8 cellular contexts compared by ENCODE assay signal in the genomic region with DNA sequence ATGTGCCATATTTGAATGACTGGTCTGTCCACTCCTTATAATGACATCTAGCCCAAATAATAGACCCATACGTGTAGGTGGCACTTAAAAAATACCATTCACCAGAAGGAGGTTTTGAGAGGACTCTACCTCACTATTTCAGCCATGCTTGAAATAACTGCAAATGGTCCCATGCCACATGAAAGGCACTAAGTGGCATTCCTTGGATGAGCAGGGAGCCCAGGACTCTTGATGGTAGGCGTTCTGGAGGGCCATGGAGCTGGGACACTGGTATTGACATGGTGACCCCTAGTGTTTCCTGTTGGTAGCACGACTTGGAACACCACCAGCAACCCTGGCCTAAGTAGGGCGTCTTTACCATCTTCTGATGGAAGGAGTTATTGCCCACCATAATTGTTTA.
DNase-seq lines count a peak whose midpoint lies in the region; ATAC-seq and TF ChIP-seq lines count a peak whose summit lies in the region.

No MANE protein-coding gene starts in this region.

- POLR2A ChIA-PET in activated CD4-positive, alpha-beta memory T cell treated with anti-CD3 and anti-CD28 coated beads for 36 hours (lab: Charles Lee) = interaction anchor here (0.6 kb wide), 1 partner anchor 72 kb away, joined by 3 read pairs; no protein-coding TSS in a partner anchor

- no peak overlapping the region for H3K27ac Mint-ChIP-seq in activated T-cell treated with anti-CD3 and anti-CD28 coated beads, Interleukin-2, amount 50 U/mL, for 24 hours
- H3K27ac Mint-ChIP-seq in activated CD4-positive, alpha-beta memory T cell treated with anti-CD3 and anti-CD28 coated beads for 36 hours = no peak overlapping the region

- H3K36me3 Mint-ChIP-seq in activated T-cell treated with anti-CD3 and anti-CD28 coated beads, Interleukin-2, amount 50 U/mL, for 24 hours (ENCODE audit: low read depth) = no peaks in the 10 kb centered on the region
- no peaks in the 10 kb centered on the region for H3K36me3 Mint-ChIP-seq in activated CD4-positive, alpha-beta memory T cell treated with anti-CD3 and anti-CD28 coated beads for 36 hours

- H3K4me3 Mint-ChIP-seq in activated T-cell treated with anti-CD3 and anti-CD28 coated beads, Interleukin-2, amount 50 U/mL, for 24 hours = no peak overlapping the region
- no peak overlapping the region for H3K4me3 Mint-ChIP-seq in activated CD4-positive, alpha-beta memory T cell treated with anti-CD3 and anti-CD28 coated beads for 36 hours

- H3K4me3 ChIP-seq in HFF-Myc (replicated peaks; ENCODE audit: low read depth, low read length) = no peak overlapping the region

- DNase-seq in activated T-cell treated with anti-CD3 and anti-CD28 coated beads for 48 hours (ENCODE audit: low read depth) (peak; percentile 2), HFF-Myc (ENCODE audit: extremely low read depth, low read depth) (no peak), NCI-H1092 treated with DMSO at 0.1 percent for 48 hours (lab: John Stamatoyannopoulos, UW) (peak; percentile 54), glomerular endothelial cell (ENCODE audit: extremely low read depth, low read depth, low spot score) (peak; percentile 44), pons (ENCODE audit: low spot score) (peak; percentile 82)
- DNase-seq in activated T-cell treated with anti-CD3 and anti-CD28 coated beads, Interleukin-2, amount 50 U/mL, for 24 hours = no peak
- DNase-seq in activated CD4-positive, alpha-beta memory T cell treated with anti-CD3 and anti-CD28 coated beads for 36 hours = peak; percentile 9

- H3K4me1 Mint-ChIP-seq in activated T-cell treated with anti-CD3 and anti-CD28 coated beads, Interleukin-2, amount 50 U/mL, for 24 hours (ENCODE audit: low read depth) = no peaks in the 10 kb centered on the region
- no peaks in the 10 kb centered on the region for H3K4me1 Mint-ChIP-seq in activated CD4-positive, alpha-beta memory T cell treated with anti-CD3 and anti-CD28 coated beads for 36 hours (ENCODE audit: low read depth)

- H3K9me3 Mint-ChIP-seq in activated T-cell treated with anti-CD3 and anti-CD28 coated beads, Interleukin-2, amount 50 U/mL, for 24 hours = peaks cover 3% of the 10 kb centered on the region
- peaks cover 2% of the 10 kb centered on the region for H3K9me3 Mint-ChIP-seq in activated CD4-positive, alpha-beta memory T cell treated with anti-CD3 and anti-CD28 coated beads for 36 hours

- TF ChIP-seq CTCF in HFF-Myc (IDR thresholded peaks at IDR 0.05; ENCODE audit: low read depth, low read length, missing control alignments) = peak; percentile 56

- ATAC-seq in activated CD4-positive, CD25-positive, alpha-beta regulatory T cell treated with anti-CD3 and anti-CD28 coated beads, Interleukin-2, amount 50 U/mL, for 24 hours = no peak

- CTCF ChIA-PET in activated CD4-positive, alpha-beta memory T cell treated with anti-CD3 and anti-CD28 coated beads for 36 hours (lab: Charles Lee) = interaction anchor here (0.9 kb wide), 1 partner anchor 364 kb away, joined by 5 read pairs; no protein-coding TSS in a partner anchor

- intact Hi-C loops in activated CD4-positive, alpha-beta memory T cell treated with anti-CD3 and anti-CD28 coated beads for 36 hours (cut with micrococcal nuclease) = loop anchor here (5.0 to 10.0 kb wide), 2 partner anchors 362 to 694 kb away; no protein-coding TSS in a partner anchor

- no peaks in the 10 kb centered on the region for H3K27me3 Mint-ChIP-seq in activated T-cell treated with anti-CD3 and anti-CD28 coated beads, Interleukin-2, amount 50 U/mL, for 24 hours
- H3K27me3 Mint-ChIP-seq in activated CD4-positive, alpha-beta memory T cell treated with anti-CD3 and anti-CD28 coated beads for 36 hours = no peaks in the 10 kb centered on the region

Comparison
In these comparisons a context has a peak if more than half of its experiments do, and no peak if none do; other contexts are left out.
1. DNase-seq: peak in activated T-cell treated with anti-CD3 and anti-CD28 coated beads for 48 hours (single experiment), NCI-H1092 treated with DMSO at 0.1 percent for 48 hours (single experiment), activated CD4-positive, alpha-beta memory T cell treated with anti-CD3 and anti-CD28 coated beads for 36 hours (single experiment), glomerular endothelial cell (single experiment) and pons (single experiment); none in activated T-cell treated with anti-CD3 and anti-CD28 coated beads, Interleukin-2, amount 50 U/mL, for 24 hours (single experiment) and HFF-Myc (single experiment).